ENCODE assay signal across 8 cellular contexts in the genomic region with DNA sequence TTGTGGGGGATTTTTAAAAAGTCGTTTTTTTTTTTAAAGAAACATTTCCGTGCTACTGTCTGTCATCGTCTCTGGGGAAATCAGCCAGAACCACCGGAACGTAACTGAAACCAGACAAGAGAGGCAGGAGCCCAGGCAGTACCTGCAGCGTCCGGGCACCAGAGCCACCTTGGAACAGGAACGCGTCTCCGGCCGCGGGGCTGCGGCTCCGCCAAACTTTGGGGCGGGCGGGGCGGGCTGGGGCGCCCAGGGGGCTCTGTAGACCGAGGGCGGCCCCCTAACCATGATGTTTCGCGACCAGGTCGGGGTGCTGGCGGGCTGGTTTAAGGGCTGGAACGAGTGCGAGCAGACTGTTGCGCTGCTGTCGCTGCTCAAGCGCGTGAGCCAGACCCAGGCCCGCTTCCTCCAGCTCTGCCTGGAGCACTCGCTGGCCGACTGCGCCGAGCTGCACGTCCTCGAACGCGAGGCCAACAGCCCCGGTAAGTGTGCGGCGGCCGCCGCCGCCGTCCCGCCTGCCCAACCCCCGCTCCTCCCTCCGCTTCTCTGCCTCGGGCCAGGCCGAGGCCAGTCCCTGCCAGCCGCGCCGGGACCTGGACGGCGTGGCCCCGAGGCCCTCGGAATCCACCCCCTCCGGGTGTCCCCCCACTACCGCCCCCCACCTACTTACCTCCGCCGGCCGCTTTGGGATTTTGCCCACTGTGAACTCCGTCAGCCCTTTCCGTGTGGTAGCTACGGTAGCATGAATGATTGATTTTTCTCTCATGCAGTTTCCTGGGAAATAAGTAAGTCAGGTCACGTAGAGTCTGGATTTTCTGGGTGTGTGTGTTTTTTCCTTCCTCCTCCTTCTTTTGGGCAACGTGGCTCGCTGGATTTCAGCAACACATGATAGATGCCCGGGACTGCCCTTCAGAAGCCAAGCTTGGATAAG. TPM values are rescaled to one million over a fixed set of nuclear protein-coding genes. Genes with fewer than 3 reads are reported as not detected.
DNase-seq lines count a peak whose midpoint lies in the region; ATAC-seq and TF ChIP-seq lines count a peak whose summit lies in the region.

No MANE protein-coding gene starts in this region.

- H3K36me3 ChIP-seq in OCI-LY3 (replicated peaks; ENCODE audit: low read depth, low read length): no peaks in the 10 kb centered on the region
- peaks cover 0 to 11% (median 0%) of the 10 kb centered on the region in 4 donors for H3K36me3 ChIP-seq in transverse colon

- H3K9ac ChIP-seq in OCI-LY3 (ENCODE audit: low read length): no peak overlapping the region

- in situ Hi-C loops in transverse colon (cut with MboI; ENCODE audit: low pct_ligation_motif_present in 1 of 4, low pct_unique_long_range_greater_than_20kb in 1 of 4, low sequenced_read_pairs in 3 of 4): no loop called here

- no peaks in the 10 kb centered on the region for H4K20me1 ChIP-seq in OCI-LY3 (ENCODE audit: insufficient read depth, low read length)

- H2AFZ ChIP-seq in OCI-LY3 (ENCODE audit: low read depth, low read length): no peak overlapping the region

- H3K9me3 ChIP-seq in OCI-LY3 (ENCODE audit: insufficient read depth, low read length): peaks cover 13% of the 10 kb centered on the region; the same call in 1 of the 2 replicates
- H3K9me3 ChIP-seq in transverse colon: no peaks in the 10 kb centered on the region

- H3K27ac ChIP-seq in OCI-LY3 (ENCODE audit: low read length) (no peak overlapping the region), transverse colon (peak overlapping the region; percentile 97 to 99 (median 98))

- peak overlapping the region in 1 of 2 donors; percentile 76 for H3K27ac Mint-ChIP-seq in natural killer cell

- H3K4me3 Mint-ChIP-seq in natural killer cell: peak overlapping the region; percentile 92

- H3K4me3 ChIP-seq in OCI-LY3 (ENCODE audit: low read length) (peak overlapping the region; percentile 90), foreskin fibroblast (ENCODE audit: low read depth in 1 of 2, low read length in 2 of 2) (peak overlapping the region; percentile 80 to 86), transverse colon (peak overlapping the region; percentile 51 to 77 (median 70))

- intact Hi-C loops in natural killer cell (cut with micrococcal nuclease): loop anchor here (5.0 to 10.0 kb wide), 2 partner anchors 59 to 337 kb away; a partner anchor contains a TSS
- intact Hi-C loops in transverse colon (cut with DNase I; ENCODE audit: low total_unique reads): loop anchor here (5.0 kb wide), 2 partner anchors 104 to 124 kb away; no protein-coding TSS in a partner anchor

- H3K27me3 Mint-ChIP-seq in natural killer cell (ENCODE audit: low read depth in 2 of 2): peaks cover 24 to 31% of the 10 kb centered on the region in 2 donors

- H3K36me3 Mint-ChIP-seq in natural killer cell: peaks cover 9% of the 10 kb centered on the region

- H3K9me3 Mint-ChIP-seq in natural killer cell: peaks cover 3 to 6% of the 10 kb centered on the region in 2 donors

- TF ChIP-seq EP300 in transverse colon (IDR thresholded peaks at IDR 0.05; ENCODE audit: low read depth): no peak

- H3K4me2 ChIP-seq in OCI-LY3 (ENCODE audit: low read length): peak overlapping the region; percentile 99

- peaks cover 20 to 30% of the 10 kb centered on the region in 2 donors for H3K4me1 Mint-ChIP-seq in natural killer cell

- peak; percentile 14 for TF ChIP-seq POLR2A in transverse colon (IDR thresholded peaks at IDR 0.05)

- H3K79me2 ChIP-seq in OCI-LY3 (ENCODE audit: low read length): no peaks in the 10 kb centered on the region

- DNase-seq in SIG-M5 treated with dmso at 0.1 percent for 504 hours (lab: John Stamatoyannopoulos, UW; ENCODE audit: unreplicated experiment) (peak; percentile 17), SIG-M5 (lab: John Stamatoyannopoulos, UW) (no peak), foreskin fibroblast (peak in 1 of 2 donors; percentile 64), natural killer cell (peak; percentile 20), transverse colon (peak; percentile 49)
- DNase-seq in activated effector memory CD4-positive, alpha-beta T cell treated with anti-CD3 and anti-CD28 coated beads, Interleukin-2, amount 50 U/mL, for 16 hours: peak; percentile 74

- H3K4me1 ChIP-seq in OCI-LY3 (ENCODE audit: low read length) (peaks cover 10% of the 10 kb centered on the region), transverse colon (peaks cover 0 to 35% (median 28%) of the 10 kb centered on the region in 4 donors)

- H3K27me3 ChIP-seq in OCI-LY3 (ENCODE audit: low read depth, low read length): peaks cover 7% of the 10 kb centered on the region; the same call in 1 of the 2 replicates
- H3K27me3 ChIP-seq in transverse colon: no peaks in the 10 kb centered on the region

- TF ChIP-seq CTCF in OCI-LY3 (IDR thresholded peaks at IDR 0.05; ENCODE audit: low read depth, low read length) (no peak), foreskin fibroblast (IDR thresholded peaks at IDR 0.05; ENCODE audit: low read depth, low read length) (no peak), natural killer cell (IDR thresholded peaks at IDR 0.05) (no peak), transverse colon (IDR thresholded peaks at IDR 0.05) (no peak)

- peak; percentile 23 to 33 (median 31) for ATAC-seq in natural killer cell
- ATAC-seq in HG02642 (IDR thresholded peaks at IDR 0.05; ENCODE audit: poor library complexity, unreplicated experiment): no peak

- WGBS in transverse colon (ENCODE audit: low coverage in 1 of 2), 2 donors: 0 to 1% methylated on average over 4 to 44 of the region's 70 CpGs

RNA-seq across cellular contexts. Expression of a gene that starts 1.0 kb away (rescaled TPM):
- total RNA-seq in natural killer cell (1 to 10 TPM in 2 of 3 donors, under 1 TPM in 1; 0.70 to 1.6 (median 1.4) TPM), transverse colon (10 to 100 TPM; 15.3 to 40.2 (median 22.3) TPM)

RNA-seq across cellular contexts. Expression of a gene that starts 58.2 kb away (rescaled TPM):
- total RNA-seq in natural killer cell (10 to 100 TPM; 25.4 to 30.1 (median 26.7) TPM), transverse colon (10 to 100 TPM in 3 of 4 donors, 1 to 10 TPM in 1; 2.6 to 46.8 (median 18.0) TPM)

Comparison
In these comparisons a context has a peak if more than half of its experiments do, and no peak if none do; other contexts are left out.
1. RNA of a gene that starts 1.0 kb away (total RNA-seq): 15.3 to 40.2 TPM in transverse colon; 0.70 to 1.6 TPM in natural killer cell; every median in the first group is over 4 times any median in the second.
2. Peak in every context shown above with its lines, with median percentiles within 50 percentile points of each other: H3K4me3 ChIP-seq.